In genomic region chr11:70432580-70432979, GRCh38 we compare ENCODE assay signal across 1 cellular context.
TF ChIP-seq lines count a peak whose summit lies in the region.

No MANE protein-coding gene starts in this region.

TF ChIP-seq in HEK293, 187 proteins besides CTCF, POLR2A, EP300 and RAD21 (continued from another document):
- TF ChIP-seq ZBTB49 (tag by site-specific recombination; IDR thresholded peaks at IDR 0.05; ENCODE audit: low read depth) = no peak
